8 cellular contexts compared by ENCODE assay signal in the genomic region with DNA sequence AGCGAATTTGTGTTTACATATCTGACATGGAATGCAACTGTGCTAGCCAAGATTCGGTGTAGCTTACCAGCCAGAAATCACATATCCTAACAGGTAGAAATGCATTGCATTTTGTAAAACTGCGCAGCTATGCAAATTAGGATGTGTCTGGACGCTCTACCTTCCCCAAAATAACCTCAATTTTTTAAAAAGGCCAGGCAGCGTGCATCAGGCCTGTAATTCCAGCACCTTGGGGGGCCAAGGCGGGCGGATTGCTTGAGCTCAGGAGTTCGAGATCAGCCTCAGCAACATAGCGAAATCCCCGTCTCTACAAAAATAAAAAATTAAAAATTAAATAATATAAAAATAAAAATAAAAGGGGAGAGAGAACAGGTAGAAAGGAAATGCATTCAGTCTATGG.
DNase-seq lines count a peak whose midpoint lies in the region; ATAC-seq, FAIRE-seq and TF ChIP-seq lines count a peak whose summit lies in the region.

No MANE protein-coding gene starts in this region.

- peak overlapping the region; percentile 93 to 99 for H3K9ac ChIP-seq in K562 (ENCODE audit: insufficient read depth in 1 of 2, low read depth in 2 of 2, low read length in 2 of 2)

- CTCF ChIA-PET in K562 (lab: Yijun Ruan, JAX; ENCODE audit: low intra/inter-chr PET ratio): no interaction called here

- H3K4me1 Mint-ChIP-seq in activated T-cell treated with anti-CD3 and anti-CD28 coated beads, Interleukin-2, amount 50 U/mL, for 72 hours (ENCODE audit: low read depth): peaks cover 33% of the 10 kb centered on the region

- WGBS in K562 (ENCODE audit: insufficient coverage, low coverage, missing lambda C conversion rate): 2% methylated on average over 10 of the region's 10 CpGs
- 26 to 29% methylated on average over 10 of the region's 10 CpGs for WGBS in lower leg skin, 2 donors
- WGBS in upper lobe of left lung, 2 donors: 41 to 60% methylated on average over 10 of the region's 10 CpGs

- peak overlapping the region; percentile 88 to 95 for H3K4me3 Mint-ChIP-seq in activated T-cell treated with anti-CD3 and anti-CD28 coated beads, Interleukin-2, amount 50 U/mL, for 72 hours

- H3K27ac ChIP-seq in K562 (ENCODE audit: extremely low read depth, low read depth, low read length) (peak overlapping the region; percentile 94), upper lobe of left lung (peak overlapping the region; percentile 89 to 94 (median 92))

- in situ Hi-C loops in K562 (cut with MboI): no loop called here

- POLR2A ChIA-PET in K562 (lab: Yijun Ruan, JAX): interaction anchor here (0.9 to 3.0 kb wide), 3 partner anchors 13 to 302 kb away, joined by 4 to 16 read pairs (median 5); no protein-coding TSS in a partner anchor

- TF ChIP-seq CTCF in K562 (IDR thresholded peaks at IDR 0.05 in 2 of 3, conservative IDR thresholded peaks at IDR 0.05 in 1 of 3; ENCODE audit: insufficient read depth in 2 of 3, low read depth in 1 of 3, low read length in 3 of 3) (no peak), lower leg skin (IDR thresholded peaks at IDR 0.05) (no peak), upper lobe of left lung (IDR thresholded peaks at IDR 0.05) (no peak)

- no peaks in the 10 kb centered on the region for H3K36me3 Mint-ChIP-seq in activated T-cell treated with anti-CD3 and anti-CD28 coated beads, Interleukin-2, amount 50 U/mL, for 72 hours (ENCODE audit: insufficient read depth in 2 of 2)

- H4K20me1 ChIP-seq in K562 (replicated peaks; ENCODE audit: control insufficient read depth, insufficient read depth, low read length): no peaks in the 10 kb centered on the region

- no peaks in the 10 kb centered on the region for H3K9me1 ChIP-seq in K562 (ENCODE audit: control insufficient read depth, insufficient read depth, low read length)

- H3K9me3 ChIP-seq in K562 (replicated peaks; ENCODE audit: control insufficient read depth, insufficient read depth, low read depth, low read length): no peaks in the 10 kb centered on the region
- H3K9me3 ChIP-seq in upper lobe of left lung: no peaks in the 10 kb centered on the region

- BruUV-seq in K562 (replicated peaks; lab: Mats Ljungman, UMichigan): no TSS peak

- H3K4me3 ChIP-seq in K562 (peak overlapping the region; percentile 67), lower leg skin (ENCODE audit: low read depth, poor library complexity, severe bottlenecking) (peak overlapping the region; percentile 65), upper lobe of left lung (peak overlapping the region; percentile 44 to 93 (median 64))

- intact Hi-C loops in K562 (cut with micrococcal nuclease): no loop called here
- intact Hi-C loops in lower leg skin (cut with DNase I; ENCODE audit: low total_unique reads): no loop called here

- H3K27me3 ChIP-seq in K562 (ENCODE audit: control insufficient read depth in 2 of 2, insufficient read depth in 2 of 2, low read length in 2 of 2): no peaks in the 10 kb centered on the region
- no peaks in the 10 kb centered on the region for H3K27me3 ChIP-seq in upper lobe of left lung

- H3K9me3 Mint-ChIP-seq in activated T-cell treated with anti-CD3 and anti-CD28 coated beads, Interleukin-2, amount 50 U/mL, for 72 hours: no peaks in the 10 kb centered on the region

- no peaks in the 10 kb centered on the region for H3K27me3 Mint-ChIP-seq in activated T-cell treated with anti-CD3 and anti-CD28 coated beads, Interleukin-2, amount 50 U/mL, for 72 hours (ENCODE audit: low read depth)

- DNase-seq in activated T-cell treated with anti-CD3 and anti-CD28 coated beads, Interleukin-2, amount 50 U/mL, for 72 hours: no peak
- DNase-seq in activated T-cell treated with anti-CD3 and anti-CD28 coated beads, Interleukin-2, amount 50 U/mL, for 48 hours: no peak
- peak in 1 of 4 experiments; percentile 16 for DNase-seq in K562 (ENCODE audit: extremely low read depth in 1 of 4, low spot score in 3 of 4)
- DNase-seq in lower leg skin (ENCODE audit: low spot score in 2 of 2): no peak
- no peak for DNase-seq in upper lobe of left lung
- no peak for DNase-seq in SW480 (ENCODE audit: low spot score)
- no peak for DNase-seq in HuH-7.5 (ENCODE audit: low spot score)
- no peak for DNase-seq in cerebellum (ENCODE audit: low spot score)

- H3K27ac Mint-ChIP-seq in activated T-cell treated with anti-CD3 and anti-CD28 coated beads, Interleukin-2, amount 50 U/mL, for 72 hours: no peak overlapping the region

- peaks cover 29% of the 10 kb centered on the region for H3K36me3 ChIP-seq in K562 (ENCODE audit: control insufficient read depth, insufficient read depth, low read length)
- H3K36me3 ChIP-seq in upper lobe of left lung: peaks cover 0 to 8% (median 1%) of the 10 kb centered on the region in 4 donors

- TF ChIP-seq POLR2A in K562 (conservative IDR thresholded peaks at IDR 0.05) (no peak), lower leg skin (IDR thresholded peaks at IDR 0.05) (no peak), upper lobe of left lung (IDR thresholded peaks at IDR 0.05) (no peak)

- peak overlapping the region; percentile 97 for H3K4me2 ChIP-seq in K562 (ENCODE audit: insufficient read depth, low read length)

- H3K4me1 ChIP-seq in K562 (replicated peaks in 1 of 2; ENCODE audit: control insufficient read depth in 2 of 2, insufficient read depth in 2 of 2, low read length in 2 of 2) (peaks cover 0 to 15% of the 10 kb centered on the region in 2 experiments; a peak in 1 of 5 replicates), upper lobe of left lung (peaks cover 7 to 18% (median 11%) of the 10 kb centered on the region in 4 donors)

- no peak for TF ChIP-seq EP300 in K562 (IDR thresholded peaks at IDR 0.05; ENCODE audit: low read length)
- TF ChIP-seq EP300 in upper lobe of left lung (IDR thresholded peaks at IDR 0.05): no peak

- no peak for TF ChIP-seq RAD21 in K562 (CRISPR knock-in tag; conservative IDR thresholded peaks at IDR 0.05 in 1 of 2, IDR thresholded peaks at IDR 0.05 in 1 of 2)

- H2AFZ ChIP-seq in K562 (ENCODE audit: low read depth, low read length): peak overlapping the region; percentile 99

- peaks cover 52% of the 10 kb centered on the region for H3K79me2 ChIP-seq in K562 (ENCODE audit: control insufficient read depth, insufficient read depth, low read length)

- FAIRE-seq in K562 (lab: Jason Lieb, UNC): no peak

- ATAC-seq in activated T-cell treated with anti-CD3 and anti-CD28 coated beads, Interleukin-2, amount 50 U/mL, for 72 hours (replicated peaks in 1 of 2): no peak
- no peak for ATAC-seq in K562
- no peak for ATAC-seq in upper lobe of left lung (ENCODE audit: low FRiP score in 2 of 2)

TF ChIP-seq in K562, 482 proteins besides CTCF, POLR2A, EP300 and RAD21:
- no peak for TF ChIP-seq ATF7 (IDR thresholded peaks at IDR 0.05)
- TF ChIP-seq TRIM28 (IDR thresholded peaks at IDR 0.05): no peak
- no peak for TF ChIP-seq MAFG (tag; conservative IDR thresholded peaks at IDR 0.05)
- TF ChIP-seq, protein P1, sequence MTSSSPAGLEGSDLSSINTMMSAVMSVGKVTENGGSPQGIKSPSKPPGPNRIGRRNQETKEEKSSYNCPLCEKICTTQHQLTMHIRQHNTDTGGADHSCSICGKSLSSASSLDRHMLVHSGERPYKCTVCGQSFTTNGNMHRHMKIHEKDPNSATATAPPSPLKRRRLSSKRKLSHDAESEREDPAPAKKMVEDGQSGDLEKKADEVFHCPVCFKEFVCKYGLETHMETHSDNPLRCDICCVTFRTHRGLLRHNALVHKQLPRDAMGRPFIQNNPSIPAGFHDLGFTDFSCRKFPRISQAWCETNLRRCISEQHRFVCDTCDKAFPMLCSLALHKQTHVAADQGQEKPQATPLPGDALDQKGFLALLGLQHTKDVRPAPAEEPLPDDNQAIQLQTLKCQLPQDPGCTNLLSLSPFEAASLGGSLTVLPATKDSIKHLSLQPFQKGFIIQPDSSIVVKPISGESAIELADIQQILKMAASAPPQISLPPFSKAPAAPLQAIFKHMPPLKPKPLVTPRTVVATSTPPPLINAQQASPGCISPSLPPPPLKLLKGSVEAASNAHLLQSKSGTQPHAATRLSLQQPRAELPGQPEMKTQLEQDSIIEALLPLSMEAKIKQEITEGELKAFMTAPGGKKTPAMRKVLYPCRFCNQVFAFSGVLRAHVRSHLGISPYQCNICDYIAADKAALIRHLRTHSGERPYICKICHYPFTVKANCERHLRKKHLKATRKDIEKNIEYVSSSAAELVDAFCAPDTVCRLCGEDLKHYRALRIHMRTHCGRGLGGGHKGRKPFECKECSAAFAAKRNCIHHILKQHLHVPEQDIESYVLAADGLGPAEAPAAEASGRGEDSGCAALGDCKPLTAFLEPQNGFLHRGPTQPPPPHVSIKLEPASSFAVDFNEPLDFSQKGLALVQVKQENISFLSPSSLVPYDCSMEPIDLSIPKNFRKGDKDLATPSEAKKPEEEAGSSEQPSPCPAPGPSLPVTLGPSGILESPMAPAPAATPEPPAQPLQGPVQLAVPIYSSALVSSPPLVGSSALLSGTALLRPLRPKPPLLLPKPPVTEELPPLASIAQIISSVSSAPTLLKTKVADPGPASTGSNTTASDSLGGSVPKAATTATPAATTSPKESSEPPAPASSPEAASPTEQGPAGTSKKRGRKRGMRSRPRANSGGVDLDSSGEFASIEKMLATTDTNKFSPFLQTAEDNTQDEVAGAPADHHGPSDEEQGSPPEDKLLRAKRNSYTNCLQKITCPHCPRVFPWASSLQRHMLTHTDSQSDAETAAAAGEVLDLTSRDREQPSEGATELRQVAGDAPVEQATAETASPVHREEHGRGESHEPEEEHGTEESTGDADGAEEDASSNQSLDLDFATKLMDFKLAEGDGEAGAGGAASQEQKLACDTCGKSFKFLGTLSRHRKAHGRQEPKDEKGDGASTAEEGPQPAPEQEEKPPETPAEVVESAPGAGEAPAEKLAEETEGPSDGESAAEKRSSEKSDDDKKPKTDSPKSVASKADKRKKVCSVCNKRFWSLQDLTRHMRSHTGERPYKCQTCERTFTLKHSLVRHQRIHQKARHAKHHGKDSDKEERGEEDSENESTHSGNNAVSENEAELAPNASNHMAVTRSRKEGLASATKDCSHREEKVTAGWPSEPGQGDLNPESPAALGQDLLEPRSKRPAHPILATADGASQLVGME (CRISPR knock-in tag; IDR thresholded peaks at IDR 0.05): no peak
- TF ChIP-seq SRF (CRISPR knock-in tag; IDR thresholded peaks at IDR 0.05): no peak
- no peak for TF ChIP-seq XRCC4 (IDR thresholded peaks at IDR 0.05; ENCODE audit: extremely low read depth, insufficient read depth, insufficient read length)
- TF ChIP-seq TCF3 (CRISPR knock-in tag; IDR thresholded peaks at IDR 0.05): no peak
